Comparison of ENCODE assay signal across 2 cellular contexts in the genomic region with DNA sequence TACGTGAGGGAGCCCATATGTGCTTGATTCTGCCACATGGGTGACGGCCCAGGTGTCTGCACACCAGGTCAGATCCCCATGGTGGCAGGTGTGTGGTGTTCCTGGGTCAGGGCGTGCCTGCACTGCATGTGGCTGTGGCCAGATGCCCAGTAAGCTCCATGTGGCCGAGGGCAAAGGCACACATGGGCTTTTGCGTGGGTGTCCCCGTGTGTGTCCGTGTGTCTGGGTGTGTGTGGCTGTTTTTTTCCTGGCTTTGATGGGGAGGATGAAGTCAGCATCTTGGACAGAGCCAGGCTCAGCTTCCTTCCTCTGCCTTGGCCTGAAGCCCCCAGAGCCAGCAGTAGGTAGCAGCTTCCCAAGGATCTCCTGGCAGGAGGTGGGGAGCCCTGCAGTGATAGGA.
TF ChIP-seq lines count a peak whose summit lies in the region.

No MANE protein-coding gene starts in this region.

TF ChIP-seq in GM23338, 12 proteins besides CTCF, POLR2A, EP300 and RAD21:
- TF ChIP-seq POLR2AphosphoS5 (IDR thresholded peaks at IDR 0.05; ENCODE audit: low read depth) (0 out of 2 replicates have a peak, but pooled peaks have one; percentile 28), JUNB (IDR thresholded peaks at IDR 0.05; ENCODE audit: unreplicated experiment) (no peak)

TF ChIP-seq in HepG2, 621 proteins besides CTCF, POLR2A, EP300 and RAD21:
- TF ChIP-seq, protein P1, sequence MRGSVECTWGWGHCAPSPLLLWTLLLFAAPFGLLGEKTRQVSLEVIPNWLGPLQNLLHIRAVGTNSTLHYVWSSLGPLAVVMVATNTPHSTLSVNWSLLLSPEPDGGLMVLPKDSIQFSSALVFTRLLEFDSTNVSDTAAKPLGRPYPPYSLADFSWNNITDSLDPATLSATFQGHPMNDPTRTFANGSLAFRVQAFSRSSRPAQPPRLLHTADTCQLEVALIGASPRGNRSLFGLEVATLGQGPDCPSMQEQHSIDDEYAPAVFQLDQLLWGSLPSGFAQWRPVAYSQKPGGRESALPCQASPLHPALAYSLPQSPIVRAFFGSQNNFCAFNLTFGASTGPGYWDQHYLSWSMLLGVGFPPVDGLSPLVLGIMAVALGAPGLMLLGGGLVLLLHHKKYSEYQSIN (CRISPR knock-in tag; IDR thresholded peaks at IDR 0.05; ENCODE audit: borderline replicate concordance): no peak
- TF ChIP-seq NFRKB (IDR thresholded peaks at IDR 0.05): no peak
- no peak for TF ChIP-seq ZNF263 (CRISPR knock-in tag; IDR thresholded peaks at IDR 0.05)
- TF ChIP-seq, protein P2, sequence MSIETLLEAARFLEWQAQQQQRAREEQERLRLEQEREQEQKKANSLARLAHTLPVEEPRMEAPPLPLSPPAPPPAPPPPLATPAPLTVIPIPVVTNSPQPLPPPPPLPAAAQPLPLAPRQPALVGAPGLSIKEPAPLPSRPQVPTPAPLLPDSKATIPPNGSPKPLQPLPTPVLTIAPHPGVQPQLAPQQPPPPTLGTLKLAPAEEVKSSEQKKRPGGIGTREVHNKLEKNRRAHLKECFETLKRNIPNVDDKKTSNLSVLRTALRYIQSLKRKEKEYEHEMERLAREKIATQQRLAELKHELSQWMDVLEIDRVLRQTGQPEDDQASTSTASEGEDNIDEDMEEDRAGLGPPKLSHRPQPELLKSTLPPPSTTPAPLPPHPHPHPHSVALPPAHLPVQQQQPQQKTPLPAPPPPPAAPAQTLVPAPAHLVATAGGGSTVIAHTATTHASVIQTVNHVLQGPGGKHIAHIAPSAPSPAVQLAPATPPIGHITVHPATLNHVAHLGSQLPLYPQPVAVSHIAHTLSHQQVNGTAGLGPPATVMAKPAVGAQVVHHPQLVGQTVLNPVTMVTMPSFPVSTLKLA (IDR thresholded peaks at IDR 0.05): peak; percentile 77
- TF ChIP-seq TAF15 (IDR thresholded peaks at IDR 0.05; ENCODE audit: low read depth, low read length, poor library complexity, severe bottlenecking): no peak
- TF ChIP-seq AGO2 (optimal IDR thresholded peaks at IDR 0.05; ENCODE audit: low read depth, low read length): peak; percentile 73
TF ChIP-seq in HepG2: peak in this region for 2.
